8 cellular contexts compared by ENCODE assay signal in genomic region chr11:119195680-119196079, GRCh38. TPM values are rescaled to one million over a fixed set of nuclear protein-coding genes. Genes with fewer than 3 reads are reported as not detected.
A peak's percentile ranks its signal among the peaks of the same experiment; 100 is the strongest.
DNase-seq lines count a peak whose midpoint lies in the region; ATAC-seq and TF ChIP-seq lines count a peak whose summit lies in the region.

No MANE protein-coding gene starts in this region.

- no peak for ATAC-seq in HG03175 (IDR thresholded peaks at IDR 0.05; ENCODE audit: unreplicated experiment)

- no peak for TF ChIP-seq CTCF in fibroblast of pulmonary artery (IDR thresholded peaks at IDR 0.05; ENCODE audit: low read length, missing control alignments)

- DNase-seq in DMS79 treated with DMSO at 0.1 percent for 48 hours (lab: John Stamatoyannopoulos, UW), result peak; percentile 26
- DNase-seq in DMS79 (lab: John Stamatoyannopoulos, UW), result no peak
- peak; percentile 70 for DNase-seq in RPMI7951 (ENCODE audit: low read depth)
- DNase-seq in fibroblast of pulmonary artery (ENCODE audit: low read depth), result peak; percentile 69
- peak; percentile 49 for DNase-seq in renal cortical epithelial cell (ENCODE audit: low read depth)
- no peak for DNase-seq in stimulated activated CD4-positive, alpha-beta T cell treated with anti-CD3 and anti-CD28 coated beads, Interleukin-4, amount 100 ng/mL, for 4 hours
- no peak for DNase-seq in activated naive CD4-positive, alpha-beta T cell treated with anti-CD3 and anti-CD28 coated beads, Interleukin-2, amount 50 U/mL, for 16 hours

- no peak overlapping the region for H3K4me3 ChIP-seq in fibroblast of pulmonary artery (replicated peaks; ENCODE audit: low read depth, low read length)

RNA-seq across cellular contexts. Expression of gene NHERF4, which starts 10.4 kb away (rescaled TPM):
- total RNA-seq in RPMI7951 (2014; rRNA removed; shearing (Covaris generic)), result not detected in 2 replicates
- 0.30 TPM in 1 of 2 replicates, not detected in the other for total RNA-seq in renal cortical epithelial cell

RNA-seq across cellular contexts. Expression of gene CBL, which starts 10.5 kb away (rescaled TPM):
- total RNA-seq in RPMI7951 (2014; rRNA removed; shearing (Covaris generic)), result 12.7 and 14.1 TPM in 2 replicates
- total RNA-seq in renal cortical epithelial cell, result 9.0 and 22.8 TPM in 2 replicates

RNA-seq across cellular contexts. Expression of gene NLRX1, which starts 27.2 kb away (rescaled TPM):
- 4.9 and 5.6 TPM in 2 replicates for total RNA-seq in RPMI7951 (2014; rRNA removed; shearing (Covaris generic))
- total RNA-seq in renal cortical epithelial cell, result 24.7 and 34.2 TPM in 2 replicates

RNA-seq across cellular contexts. Expression of gene ABCG4, which starts 46.8 kb away (rescaled TPM):
- 0.20 and 0.24 TPM in 2 replicates for total RNA-seq in RPMI7951 (2014; rRNA removed; shearing (Covaris generic))
- total RNA-seq in renal cortical epithelial cell, result 0.15 TPM in 1 of 2 replicates, not detected in the other

Comparison
In these comparisons a context has a peak if more than half of its experiments do, and no peak if none do; other contexts are left out.
1. DNase-seq: peak in DMS79 treated with DMSO at 0.1 percent for 48 hours (single experiment), RPMI7951 (single experiment), fibroblast of pulmonary artery (single experiment) and renal cortical epithelial cell (single experiment); none in DMS79 (single experiment), stimulated activated CD4-positive, alpha-beta T cell treated with anti-CD3 and anti-CD28 coated beads, Interleukin-4, amount 100 ng/mL, for 4 hours (0 of 2) and activated naive CD4-positive, alpha-beta T cell treated with anti-CD3 and anti-CD28 coated beads, Interleukin-2, amount 50 U/mL, for 16 hours (single experiment).